ENCODE assay signal across 19 cellular contexts in the genomic region with DNA sequence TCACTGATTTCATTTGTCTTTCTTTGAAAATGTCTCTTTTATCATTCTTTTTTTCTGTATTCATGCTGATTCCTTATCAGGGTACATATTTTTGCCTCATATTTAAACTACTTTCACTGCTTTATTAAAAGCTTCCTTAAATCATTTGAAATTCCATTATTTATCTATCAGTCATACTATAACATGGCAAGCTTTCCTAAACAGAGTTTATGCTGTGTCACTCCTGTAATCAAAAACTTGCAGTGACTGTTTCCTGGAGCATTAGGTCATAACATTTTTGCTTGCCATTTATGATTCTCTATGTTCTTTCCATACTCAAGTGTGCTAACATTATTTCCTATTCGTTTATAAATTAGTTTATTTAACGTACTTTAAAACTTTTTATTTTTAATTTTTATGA.
DNase-seq lines count a peak whose midpoint lies in the region; ATAC-seq and TF ChIP-seq lines count a peak whose summit lies in the region.
"Had no signal": no experiment of that assay in that cellular context is flagged by ENCODE, and none has a peak within 500 bp of the region (broad histone marks: within the 10 kb centered on the region; RNA-seq: fewer than 3 reads in every experiment).

No MANE protein-coding gene starts in this region.

- H3K79me2 ChIP-seq in SK-N-SH (ENCODE audit: insufficient read depth): no peaks in the 10 kb centered on the region

- DNase-seq in SK-N-SH: no peak
- DNase-seq in brain microvascular endothelial cell: peak; percentile 24
- peak; percentile 45 for DNase-seq in fibroblast of peridontal ligament (ENCODE audit: extremely low read depth)
- DNase-seq in stromal cell of bone marrow (ENCODE audit: low read depth): peak; percentile 18
- DNase-seq in NCI-H1417 treated with DMSO at 0.1 percent for 48 hours (lab: John Stamatoyannopoulos, UW): no peak
- no peak for DNase-seq in SJCRH30
- DNase-seq in midbrain (lab: John Stamatoyannopoulos, UW): no peak
- DNase-seq: AML-193, GF-D8, Kasumi-1, NCI-H1105 treated with DMSO at 0.1 percent for 48 hours, NCI-H2029, NCI-H2171 treated with DMSO at 0.1 percent for 48 hours, NCI-H82, Right ventricle myocardium superior had no signal

- H4K20me1 ChIP-seq in SK-N-SH (ENCODE audit: insufficient read depth): no peaks in the 10 kb centered on the region

- H3K9me3 ChIP-seq in SK-N-SH (no peaks in the 10 kb centered on the region), SJCRH30 (replicated peaks) (no peaks in the 10 kb centered on the region)
- H3K9me3 ChIP-seq: HAP-1 had no signal

- no peak overlapping the region for H3K4me2 ChIP-seq in SK-N-SH

- no peak for ATAC-seq in SK-N-SH treated with all-trans-retinoic acid at 6 μM for 48 hours
- ATAC-seq: Panc1 had no signal

- WGBS in SK-N-SH (ENCODE audit: low lambda C conversion rate): 78% methylated on average over 2 of the region's 2 CpGs

- no peak for TF ChIP-seq EP300 in SK-N-SH (IDR thresholded peaks at IDR 0.05; ENCODE audit: borderline replicate concordance in 1 of 2, low read depth in 1 of 2, low read length in 1 of 2)

- H3F3A ChIP-seq in SK-N-SH (replicated peaks; ENCODE audit: insufficient read depth): no peaks in the 10 kb centered on the region

- no peak for TF ChIP-seq RAD21 in SK-N-SH (IDR thresholded peaks at IDR 0.05; ENCODE audit: low read length)

- no peak overlapping the region; the same call in 1 of the 2 replicates for H2AFZ ChIP-seq in SK-N-SH (ENCODE audit: low read depth)

- in situ Hi-C loops in brain microvascular endothelial cell (cut with HindIII; ENCODE audit: low pct_ligation_motif_present, low sequenced_read_pairs): no loop called here

- H3K27ac ChIP-seq in SK-N-SH (ENCODE audit: low read depth in 2 of 2, low read length in 1 of 2): no peak overlapping the region
- no peak overlapping the region for H3K27ac ChIP-seq in brain microvascular endothelial cell
- no peak overlapping the region for H3K27ac ChIP-seq in SJCRH30
- H3K27ac ChIP-seq: 22Rv1 had no signal

- no peaks in the 10 kb centered on the region; a peak in 1 of 4 replicates for H3K4me1 ChIP-seq in SK-N-SH (ENCODE audit: control insufficient read depth in 1 of 2, insufficient read depth in 2 of 2, low read depth in 1 of 2, low read length in 1 of 2)
- H3K4me1 ChIP-seq in SJCRH30: no peaks in the 10 kb centered on the region

- POLR2A ChIA-PET in SK-N-SH (lab: Yijun Ruan, JAX): no interaction called here

- no peak for TF ChIP-seq CTCF in SK-N-SH (IDR thresholded peaks at IDR 0.05)
- TF ChIP-seq CTCF in brain microvascular endothelial cell (IDR thresholded peaks at IDR 0.05; ENCODE audit: low read depth, low read length, missing control alignments): no peak

- H3K4me3 ChIP-seq in SK-N-SH (ENCODE audit: low read depth in 2 of 2, low read length in 1 of 2) (no peak overlapping the region), brain microvascular endothelial cell (ENCODE audit: low read depth, low read length) (no peak overlapping the region), SJCRH30 (no peak overlapping the region)
- H3K4me3 ChIP-seq: HAP-1 had no signal

- H3K36me3 ChIP-seq in SK-N-SH (replicated peaks in 1 of 2; ENCODE audit: control insufficient read depth in 1 of 2, insufficient read depth in 2 of 2, low read length in 1 of 2) (no peaks in the 10 kb centered on the region), brain microvascular endothelial cell (replicated peaks) (no peaks in the 10 kb centered on the region), SJCRH30 (no peaks in the 10 kb centered on the region)
- H3K36me3 ChIP-seq: HAP-1 had no signal

- CTCF ChIA-PET in SK-N-SH (lab: Yijun Ruan, JAX): interaction anchor here (1.1 to 1.2 kb wide), 2 partner anchors 15 to 17 kb away, joined by 3 read pairs; no protein-coding TSS in a partner anchor

- H3K9me2 ChIP-seq in SK-N-SH: no peaks in the 10 kb centered on the region

- no peak overlapping the region for H3K9ac ChIP-seq in SK-N-SH

- H3K27me3 ChIP-seq in SK-N-SH (ENCODE audit: insufficient read depth) (no peaks in the 10 kb centered on the region), brain microvascular endothelial cell (replicated peaks) (no peaks in the 10 kb centered on the region), SJCRH30 (no peaks in the 10 kb centered on the region)

TF ChIP-seq in SK-N-SH treated with all-trans-retinoic acid at 6 μM for 48 hours, 23 proteins besides CTCF, POLR2A, EP300 and RAD21 (continues in another document):
- TF ChIP-seq, protein P1, sequence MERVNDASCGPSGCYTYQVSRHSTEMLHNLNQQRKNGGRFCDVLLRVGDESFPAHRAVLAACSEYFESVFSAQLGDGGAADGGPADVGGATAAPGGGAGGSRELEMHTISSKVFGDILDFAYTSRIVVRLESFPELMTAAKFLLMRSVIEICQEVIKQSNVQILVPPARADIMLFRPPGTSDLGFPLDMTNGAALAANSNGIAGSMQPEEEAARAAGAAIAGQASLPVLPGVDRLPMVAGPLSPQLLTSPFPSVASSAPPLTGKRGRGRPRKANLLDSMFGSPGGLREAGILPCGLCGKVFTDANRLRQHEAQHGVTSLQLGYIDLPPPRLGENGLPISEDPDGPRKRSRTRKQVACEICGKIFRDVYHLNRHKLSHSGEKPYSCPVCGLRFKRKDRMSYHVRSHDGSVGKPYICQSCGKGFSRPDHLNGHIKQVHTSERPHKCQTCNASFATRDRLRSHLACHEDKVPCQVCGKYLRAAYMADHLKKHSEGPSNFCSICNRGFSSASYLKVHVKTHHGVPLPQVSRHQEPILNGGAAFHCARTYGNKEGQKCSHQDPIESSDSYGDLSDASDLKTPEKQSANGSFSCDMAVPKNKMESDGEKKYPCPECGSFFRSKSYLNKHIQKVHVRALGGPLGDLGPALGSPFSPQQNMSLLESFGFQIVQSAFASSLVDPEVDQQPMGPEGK (CRISPR knock-in tag; IDR thresholded peaks at IDR 0.05; ENCODE audit: borderline replicate concordance): no peak
- TF ChIP-seq OSR1 (CRISPR knock-in tag; IDR thresholded peaks at IDR 0.05): no peak
- no peak for TF ChIP-seq RARB (CRISPR knock-in tag; IDR thresholded peaks at IDR 0.05)
- TF ChIP-seq ZFP3 (CRISPR knock-in tag; IDR thresholded peaks at IDR 0.05): no peak
- peak; percentile 75 for TF ChIP-seq ISL1 (CRISPR knock-in tag; IDR thresholded peaks at IDR 0.05)
- TF ChIP-seq, protein P2, sequence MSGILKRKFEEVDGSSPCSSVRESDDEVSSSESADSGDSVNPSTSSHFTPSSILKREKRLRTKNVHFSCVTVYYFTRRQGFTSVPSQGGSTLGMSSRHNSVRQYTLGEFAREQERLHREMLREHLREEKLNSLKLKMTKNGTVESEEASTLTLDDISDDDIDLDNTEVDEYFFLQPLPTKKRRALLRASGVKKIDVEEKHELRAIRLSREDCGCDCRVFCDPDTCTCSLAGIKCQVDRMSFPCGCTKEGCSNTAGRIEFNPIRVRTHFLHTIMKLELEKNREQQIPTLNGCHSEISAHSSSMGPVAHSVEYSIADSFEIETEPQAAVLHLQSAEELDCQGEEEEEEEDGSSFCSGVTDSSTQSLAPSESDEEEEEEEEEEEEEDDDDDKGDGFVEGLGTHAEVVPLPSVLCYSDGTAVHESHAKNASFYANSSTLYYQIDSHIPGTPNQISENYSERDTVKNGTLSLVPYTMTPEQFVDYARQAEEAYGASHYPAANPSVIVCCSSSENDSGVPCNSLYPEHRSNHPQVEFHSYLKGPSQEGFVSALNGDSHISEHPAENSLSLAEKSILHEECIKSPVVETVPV (CRISPR knock-in tag; IDR thresholded peaks at IDR 0.05): no peak
- TF ChIP-seq CSDC2 (CRISPR knock-in tag; IDR thresholded peaks at IDR 0.05): no peak

TF ChIP-seq in SK-N-SH, 30 proteins besides CTCF, POLR2A, EP300 and RAD21:
- TF ChIP-seq NFIC (IDR thresholded peaks at IDR 0.05; ENCODE audit: borderline replicate concordance): no peak
- TF ChIP-seq, protein P3, sequence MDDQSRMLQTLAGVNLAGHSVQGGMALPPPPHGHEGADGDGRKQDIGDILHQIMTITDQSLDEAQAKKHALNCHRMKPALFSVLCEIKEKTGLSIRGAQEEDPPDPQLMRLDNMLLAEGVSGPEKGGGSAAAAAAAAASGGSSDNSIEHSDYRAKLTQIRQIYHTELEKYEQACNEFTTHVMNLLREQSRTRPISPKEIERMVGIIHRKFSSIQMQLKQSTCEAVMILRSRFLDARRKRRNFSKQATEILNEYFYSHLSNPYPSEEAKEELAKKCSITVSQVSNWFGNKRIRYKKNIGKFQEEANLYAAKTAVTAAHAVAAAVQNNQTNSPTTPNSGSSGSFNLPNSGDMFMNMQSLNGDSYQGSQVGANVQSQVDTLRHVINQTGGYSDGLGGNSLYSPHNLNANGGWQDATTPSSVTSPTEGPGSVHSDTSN (IDR thresholded peaks at IDR 0.05): no peak
- TF ChIP-seq, protein P4, sequence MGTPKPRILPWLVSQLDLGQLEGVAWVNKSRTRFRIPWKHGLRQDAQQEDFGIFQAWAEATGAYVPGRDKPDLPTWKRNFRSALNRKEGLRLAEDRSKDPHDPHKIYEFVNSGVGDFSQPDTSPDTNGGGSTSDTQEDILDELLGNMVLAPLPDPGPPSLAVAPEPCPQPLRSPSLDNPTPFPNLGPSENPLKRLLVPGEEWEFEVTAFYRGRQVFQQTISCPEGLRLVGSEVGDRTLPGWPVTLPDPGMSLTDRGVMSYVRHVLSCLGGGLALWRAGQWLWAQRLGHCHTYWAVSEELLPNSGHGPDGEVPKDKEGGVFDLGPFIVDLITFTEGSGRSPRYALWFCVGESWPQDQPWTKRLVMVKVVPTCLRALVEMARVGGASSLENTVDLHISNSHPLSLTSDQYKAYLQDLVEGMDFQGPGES (IDR thresholded peaks at IDR 0.05; ENCODE audit: low read depth, low read length): no peak

Comparison
In these comparisons a context has a peak if more than half of its experiments do, and no peak if none do; other contexts are left out.
1. DNase-seq: peak in brain microvascular endothelial cell (single experiment), fibroblast of peridontal ligament (single experiment) and stromal cell of bone marrow (single experiment); none in SK-N-SH (single experiment), NCI-H1417 treated with DMSO at 0.1 percent for 48 hours (single experiment), SJCRH30 (0 of 2) and midbrain (single experiment).